Comparison of ENCODE assay signal across 1 cellular context in genomic region chr2:134724341-134724740, GRCh38.
TF ChIP-seq lines count a peak whose summit lies in the region.

No MANE protein-coding gene starts in this region.

TF ChIP-seq in GM23338, 12 proteins besides CTCF, POLR2A, EP300 and RAD21 (continued from another document):
- TF ChIP-seq, protein P1, sequence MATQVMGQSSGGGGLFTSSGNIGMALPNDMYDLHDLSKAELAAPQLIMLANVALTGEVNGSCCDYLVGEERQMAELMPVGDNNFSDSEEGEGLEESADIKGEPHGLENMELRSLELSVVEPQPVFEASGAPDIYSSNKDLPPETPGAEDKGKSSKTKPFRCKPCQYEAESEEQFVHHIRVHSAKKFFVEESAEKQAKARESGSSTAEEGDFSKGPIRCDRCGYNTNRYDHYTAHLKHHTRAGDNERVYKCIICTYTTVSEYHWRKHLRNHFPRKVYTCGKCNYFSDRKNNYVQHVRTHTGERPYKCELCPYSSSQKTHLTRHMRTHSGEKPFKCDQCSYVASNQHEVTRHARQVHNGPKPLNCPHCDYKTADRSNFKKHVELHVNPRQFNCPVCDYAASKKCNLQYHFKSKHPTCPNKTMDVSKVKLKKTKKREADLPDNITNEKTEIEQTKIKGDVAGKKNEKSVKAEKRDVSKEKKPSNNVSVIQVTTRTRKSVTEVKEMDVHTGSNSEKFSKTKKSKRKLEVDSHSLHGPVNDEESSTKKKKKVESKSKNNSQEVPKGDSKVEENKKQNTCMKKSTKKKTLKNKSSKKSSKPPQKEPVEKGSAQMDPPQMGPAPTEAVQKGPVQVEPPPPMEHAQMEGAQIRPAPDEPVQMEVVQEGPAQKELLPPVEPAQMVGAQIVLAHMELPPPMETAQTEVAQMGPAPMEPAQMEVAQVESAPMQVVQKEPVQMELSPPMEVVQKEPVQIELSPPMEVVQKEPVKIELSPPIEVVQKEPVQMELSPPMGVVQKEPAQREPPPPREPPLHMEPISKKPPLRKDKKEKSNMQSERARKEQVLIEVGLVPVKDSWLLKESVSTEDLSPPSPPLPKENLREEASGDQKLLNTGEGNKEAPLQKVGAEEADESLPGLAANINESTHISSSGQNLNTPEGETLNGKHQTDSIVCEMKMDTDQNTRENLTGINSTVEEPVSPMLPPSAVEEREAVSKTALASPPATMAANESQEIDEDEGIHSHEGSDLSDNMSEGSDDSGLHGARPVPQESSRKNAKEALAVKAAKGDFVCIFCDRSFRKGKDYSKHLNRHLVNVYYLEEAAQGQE (IDR thresholded peaks at IDR 0.05; ENCODE audit: unreplicated experiment), result no peak
- TF ChIP-seq CREB1 (CRISPR knock-in tag; IDR thresholded peaks at IDR 0.05; ENCODE audit: low read depth) (no peak), NANOG (IDR thresholded peaks at IDR 0.05; ENCODE audit: borderline replicate concordance) (no peak)
- TF ChIP-seq, protein P2, sequence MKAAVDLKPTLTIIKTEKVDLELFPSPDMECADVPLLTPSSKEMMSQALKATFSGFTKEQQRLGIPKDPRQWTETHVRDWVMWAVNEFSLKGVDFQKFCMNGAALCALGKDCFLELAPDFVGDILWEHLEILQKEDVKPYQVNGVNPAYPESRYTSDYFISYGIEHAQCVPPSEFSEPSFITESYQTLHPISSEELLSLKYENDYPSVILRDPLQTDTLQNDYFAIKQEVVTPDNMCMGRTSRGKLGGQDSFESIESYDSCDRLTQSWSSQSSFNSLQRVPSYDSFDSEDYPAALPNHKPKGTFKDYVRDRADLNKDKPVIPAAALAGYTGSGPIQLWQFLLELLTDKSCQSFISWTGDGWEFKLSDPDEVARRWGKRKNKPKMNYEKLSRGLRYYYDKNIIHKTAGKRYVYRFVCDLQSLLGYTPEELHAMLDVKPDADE (IDR thresholded peaks at IDR 0.05), result no peak
